1 cellular context compared by ENCODE assay signal in the genomic region with DNA sequence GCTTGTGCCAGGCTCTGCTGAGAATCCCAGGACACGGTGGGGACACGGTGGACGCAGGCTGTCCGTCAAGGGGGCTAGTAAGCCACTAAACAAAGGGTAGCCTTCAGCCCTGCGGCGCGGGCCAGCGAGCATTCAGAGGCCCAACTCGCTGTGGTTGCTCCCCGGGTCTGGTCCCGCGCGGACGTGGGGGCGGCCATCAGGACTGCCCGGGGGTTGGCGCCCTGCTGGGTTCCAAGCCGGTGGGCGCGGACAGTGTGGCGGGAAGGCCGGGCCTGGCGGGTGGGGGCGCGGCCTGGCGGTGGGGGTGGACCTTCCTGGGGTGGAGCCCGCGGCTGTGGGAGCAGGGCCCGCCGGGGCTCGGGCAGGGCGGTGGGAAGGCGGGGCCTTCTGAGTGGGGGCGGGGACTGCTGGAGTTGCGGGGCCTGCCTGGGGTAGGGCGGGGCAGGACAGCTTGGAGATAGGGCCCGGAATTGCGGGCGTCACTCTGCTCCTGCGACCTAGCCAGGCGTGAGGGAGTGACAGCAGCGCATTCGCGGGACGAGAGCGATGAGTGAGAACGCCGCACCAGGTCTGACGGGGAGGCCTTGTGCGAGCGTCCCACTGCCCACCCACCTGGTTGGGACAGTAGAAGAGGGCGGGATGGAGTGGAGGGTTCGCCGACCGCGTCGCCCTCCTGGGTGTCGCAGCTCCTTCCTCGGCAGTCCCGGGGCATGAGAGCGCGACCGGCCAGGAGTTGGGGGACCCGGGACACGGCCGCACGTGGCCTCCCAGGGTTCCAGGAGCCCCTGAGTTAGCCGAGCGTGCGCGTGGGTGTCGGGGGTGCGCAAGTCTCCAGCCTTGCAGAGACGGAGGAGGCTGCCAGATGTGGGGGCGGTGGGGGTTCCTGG.
TF ChIP-seq lines count a peak whose summit lies in the region.

A gene with protein sequence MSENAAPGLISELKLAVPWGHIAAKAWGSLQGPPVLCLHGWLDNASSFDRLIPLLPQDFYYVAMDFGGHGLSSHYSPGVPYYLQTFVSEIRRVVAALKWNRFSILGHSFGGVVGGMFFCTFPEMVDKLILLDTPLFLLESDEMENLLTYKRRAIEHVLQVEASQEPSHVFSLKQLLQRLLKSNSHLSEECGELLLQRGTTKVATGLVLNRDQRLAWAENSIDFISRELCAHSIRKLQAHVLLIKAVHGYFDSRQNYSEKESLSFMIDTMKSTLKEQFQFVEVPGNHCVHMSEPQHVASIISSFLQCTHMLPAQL (plus strand): TSS at position 482 of the 887 bp plus-strand sequence. CDS start 65 bp downstream, at position 547.

TF ChIP-seq in K562, 482 proteins besides CTCF, POLR2A, EP300 and RAD21 (continued from another document and continues in another):
- TF ChIP-seq, protein P1, sequence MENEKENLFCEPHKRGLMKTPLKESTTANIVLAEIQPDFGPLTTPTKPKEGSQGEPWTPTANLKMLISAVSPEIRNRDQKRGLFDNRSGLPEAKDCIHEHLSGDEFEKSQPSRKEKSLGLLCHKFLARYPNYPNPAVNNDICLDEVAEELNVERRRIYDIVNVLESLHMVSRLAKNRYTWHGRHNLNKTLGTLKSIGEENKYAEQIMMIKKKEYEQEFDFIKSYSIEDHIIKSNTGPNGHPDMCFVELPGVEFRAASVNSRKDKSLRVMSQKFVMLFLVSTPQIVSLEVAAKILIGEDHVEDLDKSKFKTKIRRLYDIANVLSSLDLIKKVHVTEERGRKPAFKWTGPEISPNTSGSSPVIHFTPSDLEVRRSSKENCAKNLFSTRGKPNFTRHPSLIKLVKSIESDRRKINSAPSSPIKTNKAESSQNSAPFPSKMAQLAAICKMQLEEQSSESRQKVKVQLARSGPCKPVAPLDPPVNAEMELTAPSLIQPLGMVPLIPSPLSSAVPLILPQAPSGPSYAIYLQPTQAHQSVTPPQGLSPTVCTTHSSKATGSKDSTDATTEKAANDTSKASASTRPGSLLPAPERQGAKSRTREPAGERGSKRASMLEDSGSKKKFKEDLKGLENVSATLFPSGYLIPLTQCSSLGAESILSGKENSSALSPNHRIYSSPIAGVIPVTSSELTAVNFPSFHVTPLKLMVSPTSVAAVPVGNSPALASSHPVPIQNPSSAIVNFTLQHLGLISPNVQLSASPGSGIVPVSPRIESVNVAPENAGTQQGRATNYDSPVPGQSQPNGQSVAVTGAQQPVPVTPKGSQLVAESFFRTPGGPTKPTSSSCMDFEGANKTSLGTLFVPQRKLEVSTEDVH (IDR thresholded peaks at IDR 0.05; ENCODE audit: low read depth, partially characterized antibody): peak; percentile 54
- TF ChIP-seq EP400 (IDR thresholded peaks at IDR 0.05) (peak; percentile 44; the same call in 1 of the 2 replicates), CREB1 (IDR thresholded peaks at IDR 0.05) (no peak), CREB1 (CRISPR knock-in tag; IDR thresholded peaks at IDR 0.05) (0 out of 2 replicates have a peak, but pooled peaks have one; percentile 47), CREM (IDR thresholded peaks at IDR 0.05; ENCODE audit: low read depth) (peak; percentile 62; the same call in 1 of the 2 replicates), CXXC5 (CRISPR knock-in tag; IDR thresholded peaks at IDR 0.05) (peak; percentile 68), SP2 (IDR thresholded peaks at IDR 0.05; ENCODE audit: extremely low read depth, low read depth, low read length, poor library complexity, severe bottlenecking) (no peak), MCM5 (IDR thresholded peaks at IDR 0.05; ENCODE audit: low read depth) (no peak), EGR1 (conservative IDR thresholded peaks at IDR 0.05) (peak; percentile 67), ZBTB7A (IDR thresholded peaks at IDR 0.05; ENCODE audit: borderline replicate concordance, control insufficient read depth, low read depth, low read length) (peak; percentile 86; the same call in 1 of the 2 replicates), KAT7 (CRISPR knock-in tag; IDR thresholded peaks at IDR 0.05; ENCODE audit: borderline replicate concordance) (0 out of 2 replicates have a peak, but pooled peaks have one; percentile 40), SRF (CRISPR knock-in tag; IDR thresholded peaks at IDR 0.05) (peak in 1 of 2 experiments; percentile 35; a peak in 1 of 4 replicates), SMAD1 (IDR thresholded peaks at IDR 0.05; ENCODE audit: low read depth, low read length, partially characterized antibody) (no peak), POLR2G (IDR thresholded peaks at IDR 0.05; ENCODE audit: low read depth, low read length) (peak; percentile 93), BHLHE40 (IDR thresholded peaks at IDR 0.05; ENCODE audit: low read length) (peak; percentile 51), CCNT2 (IDR thresholded peaks at IDR 0.05; ENCODE audit: borderline replicate concordance, extremely low read depth, insufficient read length, low read depth, low read length) (peak; percentile 14), KDM4B (IDR thresholded peaks at IDR 0.05; ENCODE audit: borderline replicate concordance in 2 of 2, low read depth in 1 of 2) (peak in 1 of 2 experiments; percentile 49; a peak in 1 of 4 replicates), PML (IDR thresholded peaks at IDR 0.05; ENCODE audit: low read length) (0 out of 2 replicates have a peak, but pooled peaks have one; percentile 28), PHF8 (IDR thresholded peaks at IDR 0.05; ENCODE audit: borderline replicate concordance, low read length) (peak; percentile 57; the same call in 1 of the 2 replicates), ZNF354B (CRISPR knock-in tag; IDR thresholded peaks at IDR 0.05) (no peak), HDGF (IDR thresholded peaks at IDR 0.05) (no peak), L3MBTL2 (IDR thresholded peaks at IDR 0.05) (peak; percentile 68)
- TF ChIP-seq, protein P2, sequence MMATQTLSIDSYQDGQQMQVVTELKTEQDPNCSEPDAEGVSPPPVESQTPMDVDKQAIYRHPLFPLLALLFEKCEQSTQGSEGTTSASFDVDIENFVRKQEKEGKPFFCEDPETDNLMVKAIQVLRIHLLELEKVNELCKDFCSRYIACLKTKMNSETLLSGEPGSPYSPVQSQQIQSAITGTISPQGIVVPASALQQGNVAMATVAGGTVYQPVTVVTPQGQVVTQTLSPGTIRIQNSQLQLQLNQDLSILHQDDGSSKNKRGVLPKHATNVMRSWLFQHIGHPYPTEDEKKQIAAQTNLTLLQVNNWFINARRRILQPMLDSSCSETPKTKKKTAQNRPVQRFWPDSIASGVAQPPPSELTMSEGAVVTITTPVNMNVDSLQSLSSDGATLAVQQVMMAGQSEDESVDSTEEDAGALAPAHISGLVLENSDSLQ (IDR thresholded peaks at IDR 0.05): peak; percentile 83
- TF ChIP-seq, protein P3, sequence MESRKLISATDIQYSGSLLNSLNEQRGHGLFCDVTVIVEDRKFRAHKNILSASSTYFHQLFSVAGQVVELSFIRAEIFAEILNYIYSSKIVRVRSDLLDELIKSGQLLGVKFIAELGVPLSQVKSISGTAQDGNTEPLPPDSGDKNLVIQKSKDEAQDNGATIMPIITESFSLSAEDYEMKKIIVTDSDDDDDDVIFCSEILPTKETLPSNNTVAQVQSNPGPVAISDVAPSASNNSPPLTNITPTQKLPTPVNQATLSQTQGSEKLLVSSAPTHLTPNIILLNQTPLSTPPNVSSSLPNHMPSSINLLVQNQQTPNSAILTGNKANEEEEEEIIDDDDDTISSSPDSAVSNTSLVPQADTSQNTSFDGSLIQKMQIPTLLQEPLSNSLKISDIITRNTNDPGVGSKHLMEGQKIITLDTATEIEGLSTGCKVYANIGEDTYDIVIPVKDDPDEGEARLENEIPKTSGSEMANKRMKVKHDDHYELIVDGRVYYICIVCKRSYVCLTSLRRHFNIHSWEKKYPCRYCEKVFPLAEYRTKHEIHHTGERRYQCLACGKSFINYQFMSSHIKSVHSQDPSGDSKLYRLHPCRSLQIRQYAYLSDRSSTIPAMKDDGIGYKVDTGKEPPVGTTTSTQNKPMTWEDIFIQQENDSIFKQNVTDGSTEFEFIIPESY (CRISPR knock-in tag; IDR thresholded peaks at IDR 0.05): 0 out of 2 replicates have a peak, but pooled peaks have one; percentile 21
- TF ChIP-seq, protein P4, sequence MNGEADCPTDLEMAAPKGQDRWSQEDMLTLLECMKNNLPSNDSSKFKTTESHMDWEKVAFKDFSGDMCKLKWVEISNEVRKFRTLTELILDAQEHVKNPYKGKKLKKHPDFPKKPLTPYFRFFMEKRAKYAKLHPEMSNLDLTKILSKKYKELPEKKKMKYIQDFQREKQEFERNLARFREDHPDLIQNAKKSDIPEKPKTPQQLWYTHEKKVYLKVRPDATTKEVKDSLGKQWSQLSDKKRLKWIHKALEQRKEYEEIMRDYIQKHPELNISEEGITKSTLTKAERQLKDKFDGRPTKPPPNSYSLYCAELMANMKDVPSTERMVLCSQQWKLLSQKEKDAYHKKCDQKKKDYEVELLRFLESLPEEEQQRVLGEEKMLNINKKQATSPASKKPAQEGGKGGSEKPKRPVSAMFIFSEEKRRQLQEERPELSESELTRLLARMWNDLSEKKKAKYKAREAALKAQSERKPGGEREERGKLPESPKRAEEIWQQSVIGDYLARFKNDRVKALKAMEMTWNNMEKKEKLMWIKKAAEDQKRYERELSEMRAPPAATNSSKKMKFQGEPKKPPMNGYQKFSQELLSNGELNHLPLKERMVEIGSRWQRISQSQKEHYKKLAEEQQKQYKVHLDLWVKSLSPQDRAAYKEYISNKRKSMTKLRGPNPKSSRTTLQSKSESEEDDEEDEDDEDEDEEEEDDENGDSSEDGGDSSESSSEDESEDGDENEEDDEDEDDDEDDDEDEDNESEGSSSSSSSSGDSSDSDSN (IDR thresholded peaks at IDR 0.05; ENCODE audit: borderline replicate concordance in 1 of 2, low read depth in 2 of 2, low read length in 2 of 2): peak in 1 of 2 experiments; percentile 49; a peak in 1 of 4 replicates
- TF ChIP-seq, protein P5, sequence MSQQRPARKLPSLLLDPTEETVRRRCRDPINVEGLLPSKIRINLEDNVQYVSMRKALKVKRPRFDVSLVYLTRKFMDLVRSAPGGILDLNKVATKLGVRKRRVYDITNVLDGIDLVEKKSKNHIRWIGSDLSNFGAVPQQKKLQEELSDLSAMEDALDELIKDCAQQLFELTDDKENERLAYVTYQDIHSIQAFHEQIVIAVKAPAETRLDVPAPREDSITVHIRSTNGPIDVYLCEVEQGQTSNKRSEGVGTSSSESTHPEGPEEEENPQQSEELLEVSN (IDR thresholded peaks at IDR 0.05; ENCODE audit: borderline replicate concordance in 1 of 2, extremely low read depth in 1 of 2, insufficient read depth in 1 of 2, insufficient read length in 1 of 2, low read depth in 1 of 2, low read length in 1 of 2, poor library complexity in 1 of 2, severe bottlenecking in 1 of 2): peak; percentile 13 to 37
- TF ChIP-seq, protein P6, sequence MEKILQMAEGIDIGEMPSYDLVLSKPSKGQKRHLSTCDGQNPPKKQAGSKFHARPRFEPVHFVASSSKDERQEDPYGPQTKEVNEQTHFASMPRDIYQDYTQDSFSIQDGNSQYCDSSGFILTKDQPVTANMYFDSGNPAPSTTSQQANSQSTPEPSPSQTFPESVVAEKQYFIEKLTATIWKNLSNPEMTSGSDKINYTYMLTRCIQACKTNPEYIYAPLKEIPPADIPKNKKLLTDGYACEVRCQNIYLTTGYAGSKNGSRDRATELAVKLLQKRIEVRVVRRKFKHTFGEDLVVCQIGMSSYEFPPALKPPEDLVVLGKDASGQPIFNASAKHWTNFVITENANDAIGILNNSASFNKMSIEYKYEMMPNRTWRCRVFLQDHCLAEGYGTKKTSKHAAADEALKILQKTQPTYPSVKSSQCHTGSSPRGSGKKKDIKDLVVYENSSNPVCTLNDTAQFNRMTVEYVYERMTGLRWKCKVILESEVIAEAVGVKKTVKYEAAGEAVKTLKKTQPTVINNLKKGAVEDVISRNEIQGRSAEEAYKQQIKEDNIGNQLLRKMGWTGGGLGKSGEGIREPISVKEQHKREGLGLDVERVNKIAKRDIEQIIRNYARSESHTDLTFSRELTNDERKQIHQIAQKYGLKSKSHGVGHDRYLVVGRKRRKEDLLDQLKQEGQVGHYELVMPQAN (IDR thresholded peaks at IDR 0.05; ENCODE audit: borderline replicate concordance): peak; percentile 50; the same call in 1 of the 2 replicates
- TF ChIP-seq, protein P7, sequence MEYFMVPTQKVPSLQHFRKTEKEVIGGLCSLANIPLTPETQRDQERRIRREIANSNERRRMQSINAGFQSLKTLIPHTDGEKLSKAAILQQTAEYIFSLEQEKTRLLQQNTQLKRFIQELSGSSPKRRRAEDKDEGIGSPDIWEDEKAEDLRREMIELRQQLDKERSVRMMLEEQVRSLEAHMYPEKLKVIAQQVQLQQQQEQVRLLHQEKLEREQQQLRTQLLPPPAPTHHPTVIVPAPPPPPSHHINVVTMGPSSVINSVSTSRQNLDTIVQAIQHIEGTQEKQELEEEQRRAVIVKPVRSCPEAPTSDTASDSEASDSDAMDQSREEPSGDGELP (CRISPR knock-in tag; IDR thresholded peaks at IDR 0.05; ENCODE audit: borderline replicate concordance): peak; percentile 63
- TF ChIP-seq, protein P8, sequence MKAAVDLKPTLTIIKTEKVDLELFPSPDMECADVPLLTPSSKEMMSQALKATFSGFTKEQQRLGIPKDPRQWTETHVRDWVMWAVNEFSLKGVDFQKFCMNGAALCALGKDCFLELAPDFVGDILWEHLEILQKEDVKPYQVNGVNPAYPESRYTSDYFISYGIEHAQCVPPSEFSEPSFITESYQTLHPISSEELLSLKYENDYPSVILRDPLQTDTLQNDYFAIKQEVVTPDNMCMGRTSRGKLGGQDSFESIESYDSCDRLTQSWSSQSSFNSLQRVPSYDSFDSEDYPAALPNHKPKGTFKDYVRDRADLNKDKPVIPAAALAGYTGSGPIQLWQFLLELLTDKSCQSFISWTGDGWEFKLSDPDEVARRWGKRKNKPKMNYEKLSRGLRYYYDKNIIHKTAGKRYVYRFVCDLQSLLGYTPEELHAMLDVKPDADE (conservative IDR thresholded peaks at IDR 0.05; ENCODE audit: control insufficient read depth, low read depth, low read length): 0 out of 2 replicates have a peak, but pooled peaks have one; percentile 52
- TF ChIP-seq, protein P9, sequence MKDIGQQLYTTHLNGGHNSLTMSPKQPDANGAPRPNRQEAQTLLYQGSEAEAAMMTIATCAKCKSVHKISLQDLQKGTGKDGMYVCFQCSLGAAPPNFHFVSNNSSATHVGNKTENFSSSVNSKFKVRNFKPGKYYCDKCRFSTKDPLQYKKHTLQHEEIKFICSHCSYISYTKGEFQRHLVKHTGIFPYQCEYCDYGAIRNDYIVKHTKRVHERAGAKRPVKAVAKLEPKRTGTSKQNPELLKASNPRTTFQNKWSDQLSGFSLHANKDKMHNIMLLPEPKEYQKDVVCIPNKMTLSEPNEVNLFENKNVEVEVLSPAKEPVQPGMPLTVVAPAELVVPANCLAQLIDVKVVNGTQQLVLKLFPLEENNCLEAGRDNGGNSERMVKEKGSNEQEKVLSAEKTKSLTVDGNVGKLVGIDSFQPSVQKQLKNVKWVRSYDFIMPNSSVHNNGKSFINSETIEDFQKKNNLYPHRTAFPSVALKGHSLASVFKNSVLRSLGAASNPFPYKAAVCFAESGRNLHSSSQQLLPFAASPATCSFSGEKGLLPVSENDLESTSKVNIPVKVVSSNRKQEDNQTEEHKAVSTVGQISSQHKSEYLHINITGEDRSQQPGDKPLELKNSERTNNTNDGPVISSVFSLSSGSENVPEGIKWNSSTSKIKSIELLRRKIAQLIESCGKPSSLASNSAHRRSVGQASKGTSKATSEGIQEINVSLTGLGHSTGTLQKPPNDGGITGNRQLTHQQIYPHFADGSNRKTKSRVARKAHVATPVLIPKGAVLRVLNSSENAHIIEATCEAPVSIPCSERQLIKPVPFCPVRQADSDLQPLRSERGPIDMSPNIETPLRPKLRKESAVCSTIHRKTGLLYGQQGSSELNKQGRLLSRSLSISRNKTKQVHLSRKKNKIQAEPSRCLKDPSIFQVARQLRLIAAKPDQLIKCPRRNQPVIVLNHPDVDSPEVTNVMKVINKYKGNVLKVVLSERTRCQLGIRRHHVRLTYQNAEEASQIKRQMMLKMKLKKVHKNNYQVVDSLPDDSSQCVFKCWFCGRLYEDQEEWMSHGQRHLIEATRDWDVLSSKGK (CRISPR knock-in tag; IDR thresholded peaks at IDR 0.05): no peak
